ENCODE assay signal across 8 cellular contexts in genomic region chr7:75738975-75739795, GRCh38.
DNase-seq lines count a peak whose midpoint lies in the region; ATAC-seq lines count a peak whose summit lies in the region.

No MANE protein-coding gene starts in this region.

- H3K9me3 ChIP-seq in BLaER1: no peaks in the 10 kb centered on the region

- H4K20me1 ChIP-seq in BLaER1: peaks cover 7% of the 10 kb centered on the region; the same call in 1 of the 2 replicates

- H3K36me3 ChIP-seq in BLaER1: no peaks in the 10 kb centered on the region

- H3K27ac ChIP-seq in BLaER1 (peak overlapping the region; percentile 82), cingulate gyrus (ENCODE audit: low read depth, low read length) (peak overlapping the region; percentile 84)

- peak; percentile 95 for ATAC-seq in GM19328 (IDR thresholded peaks at IDR 0.05; ENCODE audit: unreplicated experiment)
- peak; percentile 92 for ATAC-seq in HG03460 (IDR thresholded peaks at IDR 0.05; ENCODE audit: unreplicated experiment)

- DNase-seq in NCI-H524 (lab: John Stamatoyannopoulos, UW) (peak; percentile 99 to 100), left kidney (ENCODE audit: low read depth, low spot score) (peak; percentile 100)
- peak; percentile 99 to 100 for DNase-seq in activated CD4-positive, alpha-beta T cell treated with anti-CD3 and anti-CD28 coated beads for 4 hours
- DNase-seq in stimulated activated CD4-positive, alpha-beta T cell treated with anti-CD3 and anti-CD28 coated beads, Interleukin-1b, Interleukin-23, amount 100 ng/mL, for 4 hours (ENCODE audit: low read depth in 2 of 2): peak; percentile 98 to 99

- H3K27me3 ChIP-seq in BLaER1: no peaks in the 10 kb centered on the region

- H3K9ac ChIP-seq in BLaER1: peak overlapping the region; percentile 86

- H3K4me2 ChIP-seq in BLaER1: peak overlapping the region; percentile 98

- H3K4me3 ChIP-seq in BLaER1: peak overlapping the region; percentile 94

- peaks cover 70% of the 10 kb centered on the region for H3K4me1 ChIP-seq in BLaER1

Comparison
In these comparisons a context has a peak if more than half of its experiments do, and no peak if none do; other contexts are left out.
1. Peak in every context shown above with its lines: DNase-seq, ATAC-seq, H3K4me3 ChIP-seq and H3K27ac ChIP-seq.